ENCODE assay signal across 1 cellular context in the genomic region with DNA sequence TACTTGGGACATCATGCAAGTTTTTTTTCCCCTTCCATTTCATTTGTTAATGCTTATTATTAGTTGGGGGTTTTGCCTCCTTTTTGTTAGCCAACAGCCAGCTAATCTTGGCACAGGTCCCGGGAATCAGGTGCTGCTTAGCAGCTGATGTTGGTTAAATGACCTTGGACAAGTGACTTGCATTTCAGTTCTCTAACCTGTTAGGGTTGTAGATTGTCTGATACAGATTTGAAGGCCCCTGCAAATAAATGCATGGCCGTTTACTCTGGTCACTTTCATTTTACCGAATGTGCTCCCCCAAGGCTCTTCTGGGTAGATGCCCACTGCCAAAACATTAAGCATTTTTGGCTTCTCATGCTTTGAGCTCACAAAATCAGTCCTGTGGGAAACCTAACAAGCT.
TF ChIP-seq lines count a peak whose summit lies in the region.

No MANE protein-coding gene starts in this region.

TF ChIP-seq in HepG2, 621 proteins besides CTCF, POLR2A, EP300 and RAD21 (continued from another document and continues in another):
- TF ChIP-seq, protein P1, sequence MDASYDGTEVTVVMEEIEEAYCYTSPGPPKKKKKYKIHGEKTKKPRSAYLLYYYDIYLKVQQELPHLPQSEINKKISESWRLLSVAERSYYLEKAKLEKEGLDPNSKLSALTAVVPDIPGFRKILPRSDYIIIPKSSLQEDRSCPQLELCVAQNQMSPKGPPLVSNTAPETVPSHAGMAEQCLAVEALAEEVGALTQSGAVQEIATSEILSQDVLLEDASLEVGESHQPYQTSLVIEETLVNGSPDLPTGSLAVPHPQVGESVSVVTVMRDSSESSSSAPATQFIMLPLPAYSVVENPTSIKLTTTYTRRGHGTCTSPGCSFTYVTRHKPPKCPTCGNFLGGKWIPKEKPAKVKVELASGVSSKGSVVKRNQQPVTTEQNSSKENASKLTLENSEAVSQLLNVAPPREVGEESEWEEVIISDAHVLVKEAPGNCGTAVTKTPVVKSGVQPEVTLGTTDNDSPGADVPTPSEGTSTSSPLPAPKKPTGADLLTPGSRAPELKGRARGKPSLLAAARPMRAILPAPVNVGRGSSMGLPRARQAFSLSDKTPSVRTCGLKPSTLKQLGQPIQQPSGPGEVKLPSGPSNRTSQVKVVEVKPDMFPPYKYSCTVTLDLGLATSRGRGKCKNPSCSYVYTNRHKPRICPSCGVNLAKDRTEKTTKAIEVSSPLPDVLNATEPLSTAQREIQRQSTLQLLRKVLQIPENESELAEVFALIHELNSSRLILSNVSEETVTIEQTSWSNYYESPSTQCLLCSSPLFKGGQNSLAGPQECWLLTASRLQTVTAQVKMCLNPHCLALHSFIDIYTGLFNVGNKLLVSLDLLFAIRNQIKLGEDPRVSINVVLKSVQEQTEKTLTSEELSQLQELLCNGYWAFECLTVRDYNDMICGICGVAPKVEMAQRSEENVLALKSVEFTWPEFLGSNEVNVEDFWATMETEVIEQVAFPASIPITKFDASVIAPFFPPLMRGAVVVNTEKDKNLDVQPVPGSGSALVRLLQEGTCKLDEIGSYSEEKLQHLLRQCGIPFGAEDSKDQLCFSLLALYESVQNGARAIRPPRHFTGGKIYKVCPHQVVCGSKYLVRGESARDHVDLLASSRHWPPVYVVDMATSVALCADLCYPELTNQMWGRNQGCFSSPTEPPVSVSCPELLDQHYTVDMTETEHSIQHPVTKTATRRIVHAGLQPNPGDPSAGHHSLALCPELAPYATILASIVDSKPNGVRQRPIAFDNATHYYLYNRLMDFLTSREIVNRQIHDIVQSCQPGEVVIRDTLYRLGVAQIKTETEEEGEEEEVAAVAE (CRISPR knock-in tag; IDR thresholded peaks at IDR 0.05; ENCODE audit: borderline replicate concordance): no peak
- TF ChIP-seq, protein P2, sequence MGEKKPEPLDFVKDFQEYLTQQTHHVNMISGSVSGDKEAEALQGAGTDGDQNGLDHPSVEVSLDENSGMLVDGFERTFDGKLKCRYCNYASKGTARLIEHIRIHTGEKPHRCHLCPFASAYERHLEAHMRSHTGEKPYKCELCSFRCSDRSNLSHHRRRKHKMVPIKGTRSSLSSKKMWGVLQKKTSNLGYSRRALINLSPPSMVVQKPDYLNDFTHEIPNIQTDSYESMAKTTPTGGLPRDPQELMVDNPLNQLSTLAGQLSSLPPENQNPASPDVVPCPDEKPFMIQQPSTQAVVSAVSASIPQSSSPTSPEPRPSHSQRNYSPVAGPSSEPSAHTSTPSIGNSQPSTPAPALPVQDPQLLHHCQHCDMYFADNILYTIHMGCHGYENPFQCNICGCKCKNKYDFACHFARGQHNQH (CRISPR knock-in tag; IDR thresholded peaks at IDR 0.05): peak; percentile 80
- TF ChIP-seq ZNF563 (CRISPR knock-in tag; IDR thresholded peaks at IDR 0.05): no peak
- no peak for TF ChIP-seq RAD51 (IDR thresholded peaks at IDR 0.05; ENCODE audit: borderline replicate concordance)
- TF ChIP-seq KDM4B (CRISPR knock-in tag; IDR thresholded peaks at IDR 0.05): no peak
- TF ChIP-seq ASH2L (IDR thresholded peaks at IDR 0.05; ENCODE audit: insufficient read length, low read depth, low read length): peak; percentile 26
- no peak for TF ChIP-seq YY1 (IDR thresholded peaks at IDR 0.05; ENCODE audit: insufficient read depth, insufficient replicate concordance, low read depth, low read length)
- TF ChIP-seq TEAD2 (CRISPR knock-in tag; IDR thresholded peaks at IDR 0.05): no peak
- no peak for TF ChIP-seq TBL1XR1 (IDR thresholded peaks at IDR 0.05; ENCODE audit: borderline replicate concordance, low read length, partially characterized antibody)
- TF ChIP-seq ZFAT (CRISPR knock-in tag; conservative IDR thresholded peaks at IDR 0.05): no peak
- TF ChIP-seq, protein P3, sequence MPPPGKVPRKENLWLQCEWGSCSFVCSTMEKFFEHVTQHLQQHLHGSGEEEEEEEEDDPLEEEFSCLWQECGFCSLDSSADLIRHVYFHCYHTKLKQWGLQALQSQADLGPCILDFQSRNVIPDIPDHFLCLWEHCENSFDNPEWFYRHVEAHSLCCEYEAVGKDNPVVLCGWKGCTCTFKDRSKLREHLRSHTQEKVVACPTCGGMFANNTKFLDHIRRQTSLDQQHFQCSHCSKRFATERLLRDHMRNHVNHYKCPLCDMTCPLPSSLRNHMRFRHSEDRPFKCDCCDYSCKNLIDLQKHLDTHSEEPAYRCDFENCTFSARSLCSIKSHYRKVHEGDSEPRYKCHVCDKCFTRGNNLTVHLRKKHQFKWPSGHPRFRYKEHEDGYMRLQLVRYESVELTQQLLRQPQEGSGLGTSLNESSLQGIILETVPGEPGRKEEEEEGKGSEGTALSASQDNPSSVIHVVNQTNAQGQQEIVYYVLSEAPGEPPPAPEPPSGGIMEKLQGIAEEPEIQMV (CRISPR knock-in tag; IDR thresholded peaks at IDR 0.05; ENCODE audit: low read depth): no peak
- peak; percentile 74 for TF ChIP-seq GATAD2A (CRISPR knock-in tag; IDR thresholded peaks at IDR 0.05)
- TF ChIP-seq HOXD1 (CRISPR knock-in tag; IDR thresholded peaks at IDR 0.05): no peak
- TF ChIP-seq ESRRA (CRISPR knock-in tag; IDR thresholded peaks at IDR 0.05; ENCODE audit: low read depth): 0 out of 2 replicates have a peak, but pooled peaks have one; percentile 34
- TF ChIP-seq MXD4 (CRISPR knock-in tag; IDR thresholded peaks at IDR 0.05): peak; percentile 24; the same call in 1 of the 2 replicates
- TF ChIP-seq KLF6 (CRISPR knock-in tag; IDR thresholded peaks at IDR 0.05): no peak
- TF ChIP-seq, protein P4, sequence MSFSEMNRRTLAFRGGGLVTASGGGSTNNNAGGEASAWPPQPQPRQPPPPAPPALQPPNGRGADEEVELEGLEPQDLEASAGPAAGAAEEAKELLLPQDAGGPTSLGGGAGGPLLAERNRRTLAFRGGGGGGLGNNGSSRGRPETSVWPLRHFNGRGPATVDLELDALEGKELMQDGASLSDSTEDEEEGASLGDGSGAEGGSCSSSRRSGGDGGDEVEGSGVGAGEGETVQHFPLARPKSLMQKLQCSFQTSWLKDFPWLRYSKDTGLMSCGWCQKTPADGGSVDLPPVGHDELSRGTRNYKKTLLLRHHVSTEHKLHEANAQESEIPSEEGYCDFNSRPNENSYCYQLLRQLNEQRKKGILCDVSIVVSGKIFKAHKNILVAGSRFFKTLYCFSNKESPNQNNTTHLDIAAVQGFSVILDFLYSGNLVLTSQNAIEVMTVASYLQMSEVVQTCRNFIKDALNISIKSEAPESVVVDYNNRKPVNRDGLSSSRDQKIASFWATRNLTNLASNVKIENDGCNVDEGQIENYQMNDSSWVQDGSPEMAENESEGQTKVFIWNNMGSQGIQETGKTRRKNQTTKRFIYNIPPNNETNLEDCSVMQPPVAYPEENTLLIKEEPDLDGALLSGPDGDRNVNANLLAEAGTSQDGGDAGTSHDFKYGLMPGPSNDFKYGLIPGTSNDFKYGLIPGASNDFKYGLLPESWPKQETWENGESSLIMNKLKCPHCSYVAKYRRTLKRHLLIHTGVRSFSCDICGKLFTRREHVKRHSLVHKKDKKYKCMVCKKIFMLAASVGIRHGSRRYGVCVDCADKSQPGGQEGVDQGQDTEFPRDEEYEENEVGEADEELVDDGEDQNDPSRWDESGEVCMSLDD (CRISPR knock-in tag; IDR thresholded peaks at IDR 0.05; ENCODE audit: borderline replicate concordance): no peak
- no peak for TF ChIP-seq ZNF547 (CRISPR knock-in tag; IDR thresholded peaks at IDR 0.05)
- TF ChIP-seq ZNF264 (CRISPR knock-in tag; IDR thresholded peaks at IDR 0.05): no peak
- TF ChIP-seq, protein P5, sequence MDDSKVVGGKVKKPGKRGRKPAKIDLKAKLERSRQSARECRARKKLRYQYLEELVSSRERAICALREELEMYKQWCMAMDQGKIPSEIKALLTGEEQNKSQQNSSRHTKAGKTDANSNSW (CRISPR knock-in tag; IDR thresholded peaks at IDR 0.05; ENCODE audit: borderline replicate concordance): no peak
- TF ChIP-seq, protein P6, sequence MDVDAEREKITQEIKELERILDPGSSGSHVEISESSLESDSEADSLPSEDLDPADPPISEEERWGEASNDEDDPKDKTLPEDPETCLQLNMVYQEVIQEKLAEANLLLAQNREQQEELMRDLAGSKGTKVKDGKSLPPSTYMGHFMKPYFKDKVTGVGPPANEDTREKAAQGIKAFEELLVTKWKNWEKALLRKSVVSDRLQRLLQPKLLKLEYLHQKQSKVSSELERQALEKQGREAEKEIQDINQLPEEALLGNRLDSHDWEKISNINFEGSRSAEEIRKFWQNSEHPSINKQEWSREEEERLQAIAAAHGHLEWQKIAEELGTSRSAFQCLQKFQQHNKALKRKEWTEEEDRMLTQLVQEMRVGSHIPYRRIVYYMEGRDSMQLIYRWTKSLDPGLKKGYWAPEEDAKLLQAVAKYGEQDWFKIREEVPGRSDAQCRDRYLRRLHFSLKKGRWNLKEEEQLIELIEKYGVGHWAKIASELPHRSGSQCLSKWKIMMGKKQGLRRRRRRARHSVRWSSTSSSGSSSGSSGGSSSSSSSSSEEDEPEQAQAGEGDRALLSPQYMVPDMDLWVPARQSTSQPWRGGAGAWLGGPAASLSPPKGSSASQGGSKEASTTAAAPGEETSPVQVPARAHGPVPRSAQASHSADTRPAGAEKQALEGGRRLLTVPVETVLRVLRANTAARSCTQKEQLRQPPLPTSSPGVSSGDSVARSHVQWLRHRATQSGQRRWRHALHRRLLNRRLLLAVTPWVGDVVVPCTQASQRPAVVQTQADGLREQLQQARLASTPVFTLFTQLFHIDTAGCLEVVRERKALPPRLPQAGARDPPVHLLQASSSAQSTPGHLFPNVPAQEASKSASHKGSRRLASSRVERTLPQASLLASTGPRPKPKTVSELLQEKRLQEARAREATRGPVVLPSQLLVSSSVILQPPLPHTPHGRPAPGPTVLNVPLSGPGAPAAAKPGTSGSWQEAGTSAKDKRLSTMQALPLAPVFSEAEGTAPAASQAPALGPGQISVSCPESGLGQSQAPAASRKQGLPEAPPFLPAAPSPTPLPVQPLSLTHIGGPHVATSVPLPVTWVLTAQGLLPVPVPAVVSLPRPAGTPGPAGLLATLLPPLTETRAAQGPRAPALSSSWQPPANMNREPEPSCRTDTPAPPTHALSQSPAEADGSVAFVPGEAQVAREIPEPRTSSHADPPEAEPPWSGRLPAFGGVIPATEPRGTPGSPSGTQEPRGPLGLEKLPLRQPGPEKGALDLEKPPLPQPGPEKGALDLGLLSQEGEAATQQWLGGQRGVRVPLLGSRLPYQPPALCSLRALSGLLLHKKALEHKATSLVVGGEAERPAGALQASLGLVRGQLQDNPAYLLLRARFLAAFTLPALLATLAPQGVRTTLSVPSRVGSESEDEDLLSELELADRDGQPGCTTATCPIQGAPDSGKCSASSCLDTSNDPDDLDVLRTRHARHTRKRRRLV (CRISPR knock-in tag; IDR thresholded peaks at IDR 0.05): no peak
- TF ChIP-seq ZNF207 (IDR thresholded peaks at IDR 0.05; ENCODE audit: borderline replicate concordance): no peak
- TF ChIP-seq THAP11 (CRISPR knock-in tag; IDR thresholded peaks at IDR 0.05): 0 out of 2 replicates have a peak, but pooled peaks have one; percentile 20
- no peak for TF ChIP-seq ZSCAN30 (CRISPR knock-in tag; IDR thresholded peaks at IDR 0.05)
- TF ChIP-seq, protein P7, sequence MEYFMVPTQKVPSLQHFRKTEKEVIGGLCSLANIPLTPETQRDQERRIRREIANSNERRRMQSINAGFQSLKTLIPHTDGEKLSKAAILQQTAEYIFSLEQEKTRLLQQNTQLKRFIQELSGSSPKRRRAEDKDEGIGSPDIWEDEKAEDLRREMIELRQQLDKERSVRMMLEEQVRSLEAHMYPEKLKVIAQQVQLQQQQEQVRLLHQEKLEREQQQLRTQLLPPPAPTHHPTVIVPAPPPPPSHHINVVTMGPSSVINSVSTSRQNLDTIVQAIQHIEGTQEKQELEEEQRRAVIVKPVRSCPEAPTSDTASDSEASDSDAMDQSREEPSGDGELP (IDR thresholded peaks at IDR 0.05; ENCODE audit: borderline replicate concordance, low read depth): peak; percentile 98
- TF ChIP-seq, protein P8, sequence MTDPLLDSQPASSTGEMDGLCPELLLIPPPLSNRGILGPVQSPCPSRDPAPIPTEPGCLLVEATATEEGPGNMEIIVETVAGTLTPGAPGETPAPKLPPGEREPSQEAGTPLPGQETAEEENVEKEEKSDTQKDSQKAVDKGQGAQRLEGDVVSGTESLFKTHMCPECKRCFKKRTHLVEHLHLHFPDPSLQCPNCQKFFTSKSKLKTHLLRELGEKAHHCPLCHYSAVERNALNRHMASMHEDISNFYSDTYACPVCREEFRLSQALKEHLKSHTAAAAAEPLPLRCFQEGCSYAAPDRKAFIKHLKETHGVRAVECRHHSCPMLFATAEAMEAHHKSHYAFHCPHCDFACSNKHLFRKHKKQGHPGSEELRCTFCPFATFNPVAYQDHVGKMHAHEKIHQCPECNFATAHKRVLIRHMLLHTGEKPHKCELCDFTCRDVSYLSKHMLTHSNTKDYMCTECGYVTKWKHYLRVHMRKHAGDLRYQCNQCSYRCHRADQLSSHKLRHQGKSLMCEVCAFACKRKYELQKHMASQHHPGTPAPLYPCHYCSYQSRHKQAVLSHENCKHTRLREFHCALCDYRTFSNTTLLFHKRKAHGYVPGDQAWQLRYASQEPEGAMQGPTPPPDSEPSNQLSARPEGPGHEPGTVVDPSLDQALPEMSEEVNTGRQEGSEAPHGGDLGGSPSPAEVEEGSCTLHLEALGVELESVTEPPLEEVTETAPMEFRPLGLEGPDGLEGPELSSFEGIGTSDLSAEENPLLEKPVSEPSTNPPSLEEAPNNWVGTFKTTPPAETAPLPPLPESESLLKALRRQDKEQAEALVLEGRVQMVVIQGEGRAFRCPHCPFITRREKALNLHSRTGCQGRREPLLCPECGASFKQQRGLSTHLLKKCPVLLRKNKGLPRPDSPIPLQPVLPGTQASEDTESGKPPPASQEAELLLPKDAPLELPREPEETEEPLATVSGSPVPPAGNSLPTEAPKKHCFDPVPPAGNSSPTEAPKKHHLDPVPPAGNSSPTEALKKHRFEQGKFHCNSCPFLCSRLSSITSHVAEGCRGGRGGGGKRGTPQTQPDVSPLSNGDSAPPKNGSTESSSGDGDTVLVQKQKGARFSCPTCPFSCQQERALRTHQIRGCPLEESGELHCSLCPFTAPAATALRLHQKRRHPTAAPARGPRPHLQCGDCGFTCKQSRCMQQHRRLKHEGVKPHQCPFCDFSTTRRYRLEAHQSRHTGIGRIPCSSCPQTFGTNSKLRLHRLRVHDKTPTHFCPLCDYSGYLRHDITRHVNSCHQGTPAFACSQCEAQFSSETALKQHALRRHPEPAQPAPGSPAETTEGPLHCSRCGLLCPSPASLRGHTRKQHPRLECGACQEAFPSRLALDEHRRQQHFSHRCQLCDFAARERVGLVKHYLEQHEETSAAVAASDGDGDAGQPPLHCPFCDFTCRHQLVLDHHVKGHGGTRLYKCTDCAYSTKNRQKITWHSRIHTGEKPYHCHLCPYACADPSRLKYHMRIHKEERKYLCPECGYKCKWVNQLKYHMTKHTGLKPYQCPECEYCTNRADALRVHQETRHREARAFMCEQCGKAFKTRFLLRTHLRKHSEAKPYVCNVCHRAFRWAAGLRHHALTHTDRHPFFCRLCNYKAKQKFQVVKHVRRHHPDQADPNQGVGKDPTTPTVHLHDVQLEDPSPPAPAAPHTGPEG (CRISPR knock-in tag; IDR thresholded peaks at IDR 0.05): no peak
- TF ChIP-seq, protein P9, sequence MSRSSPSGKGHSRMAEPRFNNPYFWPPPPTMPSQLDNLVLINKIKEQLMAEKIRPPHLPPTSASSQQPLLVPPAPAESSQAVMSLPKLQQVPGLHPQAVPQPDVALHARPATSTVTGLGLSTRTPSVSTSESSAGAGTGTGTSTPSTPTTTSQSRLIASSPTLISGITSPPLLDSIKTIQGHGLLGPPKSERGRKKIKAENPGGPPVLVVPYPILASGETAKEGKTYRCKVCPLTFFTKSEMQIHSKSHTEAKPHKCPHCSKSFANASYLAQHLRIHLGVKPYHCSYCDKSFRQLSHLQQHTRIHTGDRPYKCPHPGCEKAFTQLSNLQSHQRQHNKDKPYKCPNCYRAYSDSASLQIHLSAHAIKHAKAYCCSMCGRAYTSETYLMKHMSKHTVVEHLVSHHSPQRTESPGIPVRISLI (CRISPR knock-in tag; IDR thresholded peaks at IDR 0.05; ENCODE audit: borderline replicate concordance): peak; percentile 49; the same call in 1 of the 2 replicates
